Comparison of ENCODE assay signal across 14 cellular contexts in the genomic region with DNA sequence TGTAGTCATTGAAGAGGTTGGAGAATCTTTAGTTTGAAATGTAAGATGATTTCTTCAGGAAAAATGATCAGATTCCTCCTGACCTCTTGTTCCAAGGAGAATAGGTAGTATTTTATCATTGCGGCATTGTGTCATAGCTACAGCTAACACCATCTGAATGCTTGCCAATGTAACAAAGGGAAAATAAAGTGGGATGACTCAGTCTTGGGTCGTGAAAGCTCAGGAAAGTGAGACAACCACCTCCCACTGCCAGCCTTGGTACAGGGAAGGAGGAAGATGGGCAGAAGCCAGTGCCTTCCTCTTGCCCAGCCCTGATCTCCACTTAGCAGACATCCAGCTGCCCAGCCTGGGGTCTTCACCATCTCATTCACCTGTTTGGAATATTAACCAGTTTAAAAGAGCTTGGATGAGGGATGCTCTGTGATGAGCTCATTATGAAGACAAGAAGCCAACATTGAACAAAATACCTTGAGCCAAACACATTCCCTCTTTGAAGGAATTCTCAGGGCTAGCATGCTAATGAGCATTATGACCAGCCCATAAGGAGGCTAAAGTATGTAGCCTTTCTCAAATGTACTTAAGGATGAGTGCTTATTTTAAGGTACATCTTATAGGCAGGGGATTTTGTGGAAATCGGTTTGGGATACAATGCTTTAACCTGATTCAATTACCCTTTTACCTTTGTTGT. TPM values are rescaled to one million over a fixed set of nuclear protein-coding genes. Genes with fewer than 3 reads are reported as not detected.
A peak's percentile ranks its signal among the peaks of the same experiment; 100 is the strongest.
DNase-seq lines count a peak whose midpoint lies in the region; ATAC-seq, FAIRE-seq and TF ChIP-seq lines count a peak whose summit lies in the region.
"Had no signal": no experiment of that assay in that cellular context is flagged by ENCODE, and none has a peak within 500 bp of the region (broad histone marks: within the 10 kb centered on the region; RNA-seq: fewer than 3 reads in every experiment).

No MANE protein-coding gene starts in this region.

- FAIRE-seq in A549 (lab: Jason Lieb, UNC), result no peak
- peak; percentile 99 for FAIRE-seq in astrocyte (lab: Jason Lieb, UNC)
- FAIRE-seq: A204.1 had no signal

- 16% methylated on average over 3 of the region's 3 CpGs for WGBS in A549 (ENCODE audit: missing lambda C conversion rate)

- CTCF ChIA-PET in A549 (lab: Yijun Ruan, JAX) (interaction anchor here (1.0 to 2.4 kb wide), 2 partner anchors 67 to 96 kb away, joined by 3 to 6 read pairs; a partner anchor contains a TSS), GM10248 (lab: Yijun Ruan, JAX) (interaction anchor here (1.3 kb wide), 1 partner anchor 9 kb away, joined by 4 read pairs; no protein-coding TSS in a partner anchor)

- peaks cover 12% of the 10 kb centered on the region for H3K9me3 Mint-ChIP-seq in astrocyte (ENCODE audit: unreplicated experiment)
- H3K9me3 Mint-ChIP-seq: naive thymus-derived CD4-positive, alpha-beta T cell had no signal

- H3K79me2 ChIP-seq in astrocyte (ENCODE audit: insufficient read depth, low read length), result no peaks in the 10 kb centered on the region

- TF ChIP-seq RAD21 in A549 (conservative IDR thresholded peaks at IDR 0.05 in 1 of 2, IDR thresholded peaks at IDR 0.05 in 1 of 2), result no peak

- H3K4me1 Mint-ChIP-seq in astrocyte (ENCODE audit: low read depth, unreplicated experiment), result peaks cover 19% of the 10 kb centered on the region
- H3K4me1 Mint-ChIP-seq: naive thymus-derived CD4-positive, alpha-beta T cell had no signal

- no peak for TF ChIP-seq EP300 in A549 (IDR thresholded peaks at IDR 0.05)

- DNase-seq in A549 (ENCODE audit: low read depth in 1 of 2, low spot score in 1 of 2) (peak; percentile 21 to 22), HK-2 (ENCODE audit: unreplicated experiment) (peak; percentile 25), astrocyte (ENCODE audit: low read depth) (peak; percentile 90), glomerular visceral epithelial cell (ENCODE audit: extremely low spot score) (peak; percentile 82), NCI-H2081 (lab: John Stamatoyannopoulos, UW) (no peak), GM10248 (ENCODE audit: extremely low spot score) (no peak), lower lobe of right lung (no peak)
- DNase-seq: activated CD4-positive, alpha-beta T cell treated with anti-CD3 and anti-CD28 coated beads for 1 hour; MM.1S; naive thymus-derived CD4-positive, alpha-beta T cell; stimulated activated CD4-positive, alpha-beta T cell treated with anti-CD3 and anti-CD28 coated beads, Interleukin-12 subunit alpha, Interleukin-12 subunit beta, amount 100 ng/mL, for 4 hours had no signal

- H3K4me2 ChIP-seq in A549 (0 out of 3 replicates have a peak overlapping the region, but pooled peaks have one; percentile 11), astrocyte (ENCODE audit: low read length) (peak overlapping the region; percentile 47)

- H3K4me3 ChIP-seq in A549, result no peak overlapping the region
- no peak overlapping the region for H3K4me3 ChIP-seq in astrocyte (ENCODE audit: insufficient read depth, low read depth, low read length)
- H3K4me3 ChIP-seq in lower lobe of right lung, result no peak overlapping the region

- H3K27me3 ChIP-seq in astrocyte (ENCODE audit: insufficient read depth, low read length) (no peaks in the 10 kb centered on the region), lower lobe of right lung (ENCODE audit: low read depth) (no peaks in the 10 kb centered on the region)

- H3K27ac Mint-ChIP-seq in astrocyte (ENCODE audit: unreplicated experiment), result no peak overlapping the region
- H3K27ac Mint-ChIP-seq: naive thymus-derived CD4-positive, alpha-beta T cell had no signal

- no peak overlapping the region for H3K4me3 Mint-ChIP-seq in astrocyte (ENCODE audit: unreplicated experiment)
- H3K4me3 Mint-ChIP-seq: naive thymus-derived CD4-positive, alpha-beta T cell had no signal

- H3K9ac ChIP-seq in astrocyte (ENCODE audit: low read length), result no peak overlapping the region

- H3K27ac ChIP-seq in A549 (no peak overlapping the region), astrocyte (ENCODE audit: low read depth, low read length) (peak overlapping the region; percentile 50), lower lobe of right lung (no peak overlapping the region)

- no peaks in the 10 kb centered on the region for H3K36me3 ChIP-seq in astrocyte (ENCODE audit: insufficient read depth, low read length)
- no peaks in the 10 kb centered on the region for H3K36me3 ChIP-seq in lower lobe of right lung

- TF ChIP-seq CTCF in A549 (IDR thresholded peaks at IDR 0.05) (no peak), astrocyte (IDR thresholded peaks at IDR 0.05; ENCODE audit: insufficient read depth, low read depth, low read length) (no peak), GM10248 (IDR thresholded peaks at IDR 0.05; ENCODE audit: control extremely low read depth, extremely low read depth, low read depth, missing control alignments) (no peak), lower lobe of right lung (IDR thresholded peaks at IDR 0.05) (no peak)

- H3K36me3 Mint-ChIP-seq in astrocyte (ENCODE audit: low read depth, unreplicated experiment), result peaks cover 4% of the 10 kb centered on the region

- peaks cover 5% of the 10 kb centered on the region for H3K27me3 Mint-ChIP-seq in astrocyte (ENCODE audit: low read depth, unreplicated experiment)

- H4K20me1 ChIP-seq in astrocyte (ENCODE audit: insufficient read depth, low read length), result no peaks in the 10 kb centered on the region

- ATAC-seq in A549, result peak; percentile 57 to 75; a peak in 4 of 6 replicates
- ATAC-seq in GM19455 (IDR thresholded peaks at IDR 0.05; ENCODE audit: unreplicated experiment), result no peak
- no peak for ATAC-seq in lower lobe of right lung
- ATAC-seq: naive thymus-derived CD4-positive, alpha-beta T cell had no signal

- POLR2A ChIA-PET in A549 (lab: Yijun Ruan, JAX) (no interaction called here), GM10248 (lab: Yijun Ruan, JAX) (no interaction called here)

- no peak for TF ChIP-seq POLR2A in A549 (IDR thresholded peaks at IDR 0.05; ENCODE audit: low read length)

- no peak overlapping the region for H2AFZ ChIP-seq in astrocyte (ENCODE audit: low read depth, low read length)

- H3K9me3 ChIP-seq in A549 (no peaks in the 10 kb centered on the region; the same call in 2 of the 3 replicates), astrocyte (ENCODE audit: insufficient read depth, low read depth, low read length) (no peaks in the 10 kb centered on the region), lower lobe of right lung (no peaks in the 10 kb centered on the region)

- H3K4me1 ChIP-seq in A549, result 0 out of 3 replicates have a peak, but pooled peaks cover 4% of the 10 kb centered on the region
- H3K4me1 ChIP-seq in astrocyte (ENCODE audit: insufficient read depth, low read length), result peaks cover 26% of the 10 kb centered on the region
- H3K4me1 ChIP-seq in lower lobe of right lung, result no peaks in the 10 kb centered on the region

- intact Hi-C loops in lower lobe of right lung (cut with DNase I), result no loop called here

TF ChIP-seq in A549, 52 proteins besides CTCF, POLR2A, EP300 and RAD21:
- TF ChIP-seq RFX5 (IDR thresholded peaks at IDR 0.05), result no peak
- TF ChIP-seq CEBPB (IDR thresholded peaks at IDR 0.05), result no peak
- TF ChIP-seq, protein P1, sequence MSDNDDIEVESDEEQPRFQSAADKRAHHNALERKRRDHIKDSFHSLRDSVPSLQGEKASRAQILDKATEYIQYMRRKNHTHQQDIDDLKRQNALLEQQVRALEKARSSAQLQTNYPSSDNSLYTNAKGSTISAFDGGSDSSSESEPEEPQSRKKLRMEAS (IDR thresholded peaks at IDR 0.05), result no peak
- no peak for TF ChIP-seq TFCP2L1 (CRISPR knock-in tag; IDR thresholded peaks at IDR 0.05)
- no peak for TF ChIP-seq HEYL (CRISPR knock-in tag; IDR thresholded peaks at IDR 0.05)
- TF ChIP-seq TP53 (CRISPR knock-in tag; IDR thresholded peaks at IDR 0.05), result no peak
- TF ChIP-seq, protein P2, sequence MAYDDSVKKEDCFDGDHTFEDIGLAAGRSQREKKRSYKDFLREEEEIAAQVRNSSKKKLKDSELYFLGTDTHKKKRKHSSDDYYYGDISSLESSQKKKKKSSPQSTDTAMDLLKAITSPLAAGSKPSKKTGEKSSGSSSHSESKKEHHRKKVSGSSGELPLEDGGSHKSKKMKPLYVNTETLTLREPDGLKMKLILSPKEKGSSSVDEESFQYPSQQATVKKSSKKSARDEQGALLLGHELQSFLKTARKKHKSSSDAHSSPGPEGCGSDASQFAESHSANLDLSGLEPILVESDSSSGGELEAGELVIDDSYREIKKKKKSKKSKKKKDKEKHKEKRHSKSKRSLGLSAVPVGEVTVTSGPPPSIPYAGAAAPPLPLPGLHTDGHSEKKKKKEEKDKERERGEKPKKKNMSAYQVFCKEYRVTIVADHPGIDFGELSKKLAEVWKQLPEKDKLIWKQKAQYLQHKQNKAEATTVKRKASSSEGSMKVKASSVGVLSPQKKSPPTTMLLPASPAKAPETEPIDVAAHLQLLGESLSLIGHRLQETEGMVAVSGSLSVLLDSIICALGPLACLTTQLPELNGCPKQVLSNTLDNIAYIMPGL (CRISPR knock-in tag; IDR thresholded peaks at IDR 0.05; ENCODE audit: borderline replicate concordance), result no peak
- no peak for TF ChIP-seq MAZ (IDR thresholded peaks at IDR 0.05; ENCODE audit: borderline replicate concordance, low read depth, low read length)
- no peak for TF ChIP-seq HOXB5 (CRISPR knock-in tag; IDR thresholded peaks at IDR 0.05)
- TF ChIP-seq ZNF302 (CRISPR knock-in tag; IDR thresholded peaks at IDR 0.05), result no peak
- no peak for TF ChIP-seq HOXA7 (CRISPR knock-in tag; IDR thresholded peaks at IDR 0.05)
- TF ChIP-seq CHD2 (IDR thresholded peaks at IDR 0.05; ENCODE audit: low read length, partially characterized antibody), result no peak
- no peak for TF ChIP-seq EHMT2 (IDR thresholded peaks at IDR 0.05; ENCODE audit: low read depth)
- TF ChIP-seq ZSCAN20 (CRISPR knock-in tag; IDR thresholded peaks at IDR 0.05), result no peak
- no peak for TF ChIP-seq ESRRA (IDR thresholded peaks at IDR 0.05; ENCODE audit: borderline replicate concordance, low read length)
- no peak for TF ChIP-seq RCOR1 (IDR thresholded peaks at IDR 0.05; ENCODE audit: low read depth, low read length)
- no peak for TF ChIP-seq NPAS2 (CRISPR knock-in tag; IDR thresholded peaks at IDR 0.05; ENCODE audit: borderline replicate concordance)

RNA-seq across cellular contexts. Expression of a gene that starts 40.0 kb away (rescaled TPM):
- polyA plus RNA-seq in A549 (2011; rRNA removed) (not detected in 2 replicates), A549 (2017; fragmentation: RNase III; extraction: RNeasy Plus Mini Kit Qiagen cat#74134 plus additional on column Dnase treatment) (not detected in 3 replicates)
- not detected in 2 replicates for polyA plus RNA-seq in A549 (2012; cell fraction: cytosol; rRNA removed)
- polyA plus RNA-seq in A549 (2012; cell fraction: nucleus; rRNA removed), result not detected in 2 replicates
- polyA minus RNA-seq in A549 (2011; rRNA and poly(A)+ RNA removed), result not detected in 2 replicates
- total RNA-seq in astrocyte (16.4 and 23.3 TPM in 2 replicates), lower lobe of right lung (not detected)
- total RNA-seq: naive thymus-derived CD4-positive, alpha-beta T cell; NCI-H460 had no signal

Comparison
In these comparisons a context has a peak if more than half of its experiments do, and no peak if none do; other contexts are left out.
1. ATAC-seq: peak in A549 (2 of 2); none in GM19455 (single experiment) and lower lobe of right lung (0 of 2).
2. DNase-seq: peak in A549 (2 of 2), HK-2 (single experiment), astrocyte (single experiment) and glomerular visceral epithelial cell (single experiment); none in NCI-H2081 (0 of 2), GM10248 (single experiment) and lower lobe of right lung (single experiment).
3. RNA of a gene that starts 40.0 kb away (total RNA-seq): 16.4 to 23.3 TPM in astrocyte; not detected in lower lobe of right lung (single experiment); every median in the first group is over 10 times any median in the second.